Comparison of ENCODE assay signal across 14 cellular contexts in genomic region chr1:229093258-229093540, GRCh38.
A peak's percentile ranks its signal among the peaks of the same experiment; 100 is the strongest.
DNase-seq lines count a peak whose midpoint lies in the region; ATAC-seq, FAIRE-seq and TF ChIP-seq lines count a peak whose summit lies in the region.
"Had no signal": no experiment of that assay in that cellular context is flagged by ENCODE, and none has a peak within 500 bp of the region (broad histone marks: within the 10 kb centered on the region; RNA-seq: fewer than 3 reads in every experiment).

No MANE protein-coding gene starts in this region.

- POLR2A ChIA-PET in H1 (lab: Charles Lee; ENCODE audit: partially characterized antibody): interaction anchor here (1.1 to 1.8 kb wide), 6 partner anchors 10 to 332 kb away, joined by 3 to 5 read pairs (median 3); no protein-coding TSS in a partner anchor
- POLR2A ChIA-PET in naive thymus-derived CD8-positive, alpha-beta T cell (lab: Charles Lee): interaction anchor here (1.4 kb wide), 1 partner anchor 9 kb away, joined by 5 read pairs; no protein-coding TSS in a partner anchor

- ATAC-seq in naive thymus-derived CD8-positive, alpha-beta T cell: no peak

- FAIRE-seq in H1 (lab: Jason Lieb, UNC): no peak

- H3K23ac ChIP-seq in H1 (ENCODE audit: insufficient read length): no peak overlapping the region

- peak overlapping the region; percentile 51 for H2BK120ac ChIP-seq in H1 (replicated peaks; ENCODE audit: low read depth, low read length)

- H2BK15ac ChIP-seq in H1 (ENCODE audit: low read length): no peak overlapping the region

- H3K27me3 Mint-ChIP-seq in naive thymus-derived CD8-positive, alpha-beta T cell: peaks cover 0 to 2% (median 0%) of the 10 kb centered on the region in 5 donors
- no peaks in the 10 kb centered on the region for H3K27me3 Mint-ChIP-seq in type B pancreatic cell
- H3K27me3 Mint-ChIP-seq: activated naive CD8-positive, alpha-beta T cell treated with anti-CD3 and anti-CD28 coated beads for 36 hours had no signal

- H3K27me3 ChIP-seq in H1 (replicated peaks in 1 of 4; ENCODE audit: control insufficient read depth in 3 of 4, extremely low read depth in 1 of 4, insufficient read depth in 3 of 4, low read length in 3 of 4): no peaks in the 10 kb centered on the region
- H3K27me3 ChIP-seq: uterus had no signal

- no peak for TF ChIP-seq EP300 in H1 (IDR thresholded peaks at IDR 0.05; ENCODE audit: borderline replicate concordance in 1 of 2, low read depth in 2 of 2, low read length in 2 of 2)

- H3K4me1 ChIP-seq in H1 (replicated peaks in 1 of 4; ENCODE audit: control insufficient read depth in 3 of 4, insufficient read depth in 4 of 4, low read length in 3 of 4): peaks cover 23 to 42% (median 35%) of the 10 kb centered on the region in 4 experiments

- TF ChIP-seq POLR2A in H1 (IDR thresholded peaks at IDR 0.05; ENCODE audit: control extremely low read depth in 1 of 2, low read depth in 2 of 2, low read length in 2 of 2): no peak

- peak overlapping the region; percentile 55 for H4K5ac ChIP-seq in H1 (ENCODE audit: insufficient read length, low read depth, low read length)

- peak overlapping the region; percentile 49 for H3K18ac ChIP-seq in H1 (ENCODE audit: extremely low read depth, low read length)

- WGBS in H1 (ENCODE audit: extremely low coverage in 1 of 2, insufficient coverage in 1 of 2, insufficient read length in 1 of 2, insufficient replicate concordance in 2 of 2, low coverage in 1 of 2, low lambda C conversion rate in 2 of 2, missing lambda C conversion rate in 1 of 2), 2 experiments: 4% methylated on average over 2 of the region's 2 CpGs; no CpG with 5 or more reads in 1 of the 2 experiments

- peaks cover 3% of the 10 kb centered on the region for H3K23me2 ChIP-seq in H1 (ENCODE audit: low read depth, low read length)

- peak overlapping the region; percentile 53 to 65 for H3K4me2 ChIP-seq in H1 (ENCODE audit: insufficient read depth in 1 of 2, low read depth in 2 of 2, low read length in 2 of 2)

- H3K36me3 ChIP-seq in KOPT-K1 (ENCODE audit: insufficient read depth, low read length) (no peaks in the 10 kb centered on the region), H1 (ENCODE audit: control insufficient read depth in 2 of 4, insufficient read depth in 4 of 4, low read length in 3 of 4) (no peaks in the 10 kb centered on the region)
- H3K36me3 ChIP-seq: HAP-1, uterus had no signal

- no peaks in the 10 kb centered on the region for H3K9me3 ChIP-seq in KOPT-K1 (ENCODE audit: insufficient read depth, low read length, poor library complexity, severe bottlenecking)
- peaks cover 0 to 7% of the 10 kb centered on the region in 2 experiments for H3K9me3 ChIP-seq in H1 (ENCODE audit: insufficient read depth in 2 of 2, low read depth in 1 of 2, low read length in 1 of 2)
- H3K9me3 ChIP-seq: HAP-1, uterus had no signal

- H4K91ac ChIP-seq in H1 (replicated peaks; ENCODE audit: insufficient read length, low read length): peak overlapping the region; percentile 92

- no peak overlapping the region for H3K4me3 Mint-ChIP-seq in naive thymus-derived CD8-positive, alpha-beta T cell
- H3K4me3 Mint-ChIP-seq in type B pancreatic cell: peak overlapping the region; percentile 78
- H3K4me3 Mint-ChIP-seq: activated naive CD8-positive, alpha-beta T cell treated with anti-CD3 and anti-CD28 coated beads for 36 hours; central memory CD8-positive, alpha-beta T cell; T-helper 1 cell treated with Interleukin-12 subunit alpha and Interleukin-12 subunit beta and Interleukin-4 antibody, amounts not matched to agents 30 μg/mL and 1 μg/mL, for 36 hours had no signal

- peak overlapping the region in 8 of 10 donors; percentile 4 to 82 (median 48) for H3K27ac Mint-ChIP-seq in naive thymus-derived CD8-positive, alpha-beta T cell
- peak overlapping the region; percentile 98 for H3K27ac Mint-ChIP-seq in type B pancreatic cell
- H3K27ac Mint-ChIP-seq: activated naive CD8-positive, alpha-beta T cell treated with anti-CD3 and anti-CD28 coated beads for 36 hours; T-helper 1 cell treated with Interleukin-12 subunit alpha and Interleukin-12 subunit beta and Interleukin-4 antibody, amounts not matched to agents 30 μg/mL and 1 μg/mL, for 36 hours had no signal

- peaks cover 0 to 3% (median 0%) of the 10 kb centered on the region in 9 donors for H3K9me3 Mint-ChIP-seq in naive thymus-derived CD8-positive, alpha-beta T cell
- H3K9me3 Mint-ChIP-seq in type B pancreatic cell: no peaks in the 10 kb centered on the region
- H3K9me3 Mint-ChIP-seq: activated naive CD8-positive, alpha-beta T cell treated with anti-CD3 and anti-CD28 coated beads for 36 hours; central memory CD8-positive, alpha-beta T cell; T-helper 1 cell treated with Interleukin-12 subunit alpha and Interleukin-12 subunit beta and Interleukin-4 antibody, amounts not matched to agents 30 μg/mL and 1 μg/mL, for 36 hours had no signal

- H3K14ac ChIP-seq in H1 (ENCODE audit: insufficient read length): no peak overlapping the region

- H3K4ac ChIP-seq in H1 (replicated peaks; ENCODE audit: insufficient read length, low read depth, low read length): peak overlapping the region; percentile 36

- H3K27ac ChIP-seq in KOPT-K1 (ENCODE audit: low read depth, low read length, poor library complexity, severe bottlenecking) (peak overlapping the region; percentile 40), H1 (ENCODE audit: low read depth, low read length) (peak overlapping the region; percentile 68)

- TF ChIP-seq CTCF in H1 (IDR thresholded peaks at IDR 0.05; ENCODE audit: control extremely low read depth in 1 of 3, insufficient read depth in 1 of 3, low read depth in 1 of 3, low read length in 3 of 3): no peak
- TF ChIP-seq CTCF in type B pancreatic cell (conservative IDR thresholded peaks at IDR 0.05): no peak

- H2BK12ac ChIP-seq in H1 (ENCODE audit: low read depth, low read length): peak overlapping the region; percentile 76

- H4K20me1 ChIP-seq in H1 (replicated peaks in 1 of 2; ENCODE audit: control insufficient read depth in 1 of 2, insufficient read depth in 2 of 2, low read length in 2 of 2): no peaks in the 10 kb centered on the region

- no peak overlapping the region for H4K8ac ChIP-seq in H1 (ENCODE audit: extremely low read depth, insufficient read depth, low read length)

- H2BK5ac ChIP-seq in H1 (ENCODE audit: low read depth, low read length): peak overlapping the region; percentile 94

- H3K4me1 Mint-ChIP-seq in naive thymus-derived CD8-positive, alpha-beta T cell: peaks cover 11 to 18% (median 15%) of the 10 kb centered on the region in 4 donors
- H3K4me1 Mint-ChIP-seq in type B pancreatic cell (ENCODE audit: unreplicated experiment): peaks cover 47% of the 10 kb centered on the region

- peak overlapping the region; percentile 63 for H3K56ac ChIP-seq in H1 (replicated peaks; ENCODE audit: insufficient read length, low read depth, low read length)

- TF ChIP-seq RAD21 in H1 (IDR thresholded peaks at IDR 0.05 in 1 of 2, conservative IDR thresholded peaks at IDR 0.05 in 1 of 2; ENCODE audit: low read depth in 2 of 2, low read length in 2 of 2): no peak

- CTCF ChIA-PET in H1 (lab: Charles Lee; ENCODE audit: partially characterized antibody): interaction anchor here (1.5 to 4.2 kb wide), 3 partner anchors 10 to 75 kb away, joined by 5 to 26 read pairs (median 8); no protein-coding TSS in a partner anchor

- H3K36me3 Mint-ChIP-seq in naive thymus-derived CD8-positive, alpha-beta T cell: no peaks in the 10 kb centered on the region
- no peaks in the 10 kb centered on the region for H3K36me3 Mint-ChIP-seq in type B pancreatic cell
- H3K36me3 Mint-ChIP-seq: activated naive CD8-positive, alpha-beta T cell treated with anti-CD3 and anti-CD28 coated beads for 36 hours had no signal

- peak overlapping the region in 2 of 4 experiments; percentile 0 to 41; a peak in 4 of 8 replicates for H3K4me3 ChIP-seq in H1 (ENCODE audit: extremely low read depth in 1 of 4, insufficient read depth in 2 of 4, low read depth in 3 of 4, low read length in 4 of 4)
- H3K4me3 ChIP-seq: HAP-1, uterus had no signal

- no peaks in the 10 kb centered on the region for H3K79me2 ChIP-seq in H1 (ENCODE audit: control insufficient read depth in 1 of 2, insufficient read depth in 2 of 2, low read length in 2 of 2)

- peak overlapping the region; percentile 67 for H2AK5ac ChIP-seq in H1 (ENCODE audit: low read depth, low read length)

- no peaks in the 10 kb centered on the region for H3K79me1 ChIP-seq in H1 (ENCODE audit: low read depth, low read length)

- DNase-seq in H1 (ENCODE audit: low read depth in 1 of 2, low spot score in 2 of 2) (no peak), type B pancreatic cell (ENCODE audit: extremely low spot score, unreplicated experiment) (no peak), NAMALWA (ENCODE audit: low spot score) (no peak), NCI-H187 (lab: John Stamatoyannopoulos, UW) (no peak), NCI-H345 treated with DMSO at 0.1 percent for 48 hours (lab: John Stamatoyannopoulos, UW; ENCODE audit: unreplicated experiment) (no peak)
- DNase-seq in naive thymus-derived CD8-positive, alpha-beta T cell: no peak
- DNase-seq: activated CD4-positive, alpha-beta T cell treated with anti-CD3 and anti-CD28 coated beads for 4 hours; activated naive CD8-positive, alpha-beta T cell treated with anti-CD3 and anti-CD28 coated beads for 36 hours; kidney glomerular epithelial cell; uterus had no signal

- H3K9ac ChIP-seq in H1 (replicated peaks in 1 of 4; ENCODE audit: extremely low read depth in 1 of 4, low read depth in 3 of 4, low read length in 3 of 4): no peak overlapping the region

- H2BK20ac ChIP-seq in H1 (ENCODE audit: low read length): peak overlapping the region; percentile 51

- H2AFZ ChIP-seq in H1 (ENCODE audit: low read length): no peak overlapping the region

TF ChIP-seq in H1, 55 proteins besides CTCF, POLR2A, EP300 and RAD21 (continues in another document):
- TF ChIP-seq BACH1 (IDR thresholded peaks at IDR 0.05; ENCODE audit: low read length) (no peak), ATF3 (IDR thresholded peaks at IDR 0.05; ENCODE audit: insufficient read depth, low read depth, low read length) (no peak), CHD1 (IDR thresholded peaks at IDR 0.05; ENCODE audit: low read depth, low read length) (no peak), KDM5A (IDR thresholded peaks at IDR 0.05; ENCODE audit: low read length) (no peak), BRCA1 (IDR thresholded peaks at IDR 0.05; ENCODE audit: low read depth, low read length) (no peak), EZH2 (IDR thresholded peaks at IDR 0.05; ENCODE audit: low read depth, low read length, severe bottlenecking) (no peak), RXRA (IDR thresholded peaks at IDR 0.05; ENCODE audit: insufficient read depth, low read depth, low read length) (no peak), HDAC6 (IDR thresholded peaks at IDR 0.05; ENCODE audit: low read depth, low read length) (no peak), SP1 (IDR thresholded peaks at IDR 0.05; ENCODE audit: low read depth, low read length) (no peak), SP4 (IDR thresholded peaks at IDR 0.05; ENCODE audit: low read length) (no peak), GTF2F1 (IDR thresholded peaks at IDR 0.05; ENCODE audit: borderline replicate concordance, low read depth, low read length) (no peak), TAF7 (optimal IDR thresholded peaks at IDR 0.05; ENCODE audit: borderline replicate concordance, low read depth, low read length) (no peak)
